Comparison of ENCODE assay signal across 27 cellular contexts in the genomic region with DNA sequence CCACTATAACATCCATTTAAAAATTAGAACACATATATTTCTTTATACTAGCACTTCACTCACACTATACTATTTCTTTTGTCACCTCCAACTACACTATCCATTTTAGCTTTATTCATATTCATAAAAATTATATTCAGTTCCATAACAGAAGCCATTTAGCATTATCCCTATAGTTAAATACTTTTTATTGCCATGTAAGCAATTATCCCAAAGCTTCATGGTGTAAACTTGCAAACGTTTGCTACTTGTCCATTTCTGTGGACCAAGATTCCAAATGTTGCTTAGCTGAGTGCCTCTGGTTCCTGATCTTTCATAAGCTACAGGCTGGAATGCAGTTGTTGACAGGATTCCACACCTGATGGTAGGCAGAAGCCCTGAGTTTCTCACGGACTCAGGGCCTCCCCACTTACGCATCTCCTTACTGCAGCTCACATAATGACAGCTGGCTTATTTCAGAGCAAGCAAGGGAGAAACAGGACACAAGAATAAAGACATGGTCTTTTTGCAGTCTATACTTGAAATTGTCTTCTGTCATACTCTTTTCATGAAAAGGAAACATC.
"Had no signal": no experiment of that assay in that cellular context is flagged by ENCODE, and none has a peak within 500 bp of the region (broad histone marks: within the 10 kb centered on the region; RNA-seq: fewer than 3 reads in every experiment).

No MANE protein-coding gene starts in this region.

- DNase-seq: hippocampal formation; kidney glomerular epithelial cell; left cardiac atrium; left lung; mesendoderm; naive B cell; natural killer cell; nephron progenitor cell; ovary; stimulated activated CD4-positive, alpha-beta T cell treated with anti-CD3 and anti-CD28 coated beads, Interleukin-12 subunit alpha, Interleukin-12 subunit beta, amount 100 ng/mL, for 4 hours; stimulated activated CD4-positive, alpha-beta T cell treated with anti-CD3 and anti-CD28 coated beads, Interleukin-15, amount 100 ng/mL, for 24 hours; stimulated activated CD4-positive, alpha-beta T cell treated with anti-CD3 and anti-CD28 coated beads, Interleukin-2, amount 100 ng/mL, for 24 hours; stimulated activated CD4-positive, alpha-beta T cell treated with anti-CD3 and anti-CD28 coated beads, Interleukin-4, amount 100 ng/mL, for 1 hour; stimulated activated naive B cell treated with anti-CD40 and anti-IgM and Interleukin-4, amounts not matched to agents 10 μg/mL and 1 μg/mL and 100 μg/mL, for 72 hours; stimulated activated naive CD8-positive, alpha-beta T cell treated with anti-CD3 and anti-CD28 coated beads, Interleukin-15, Interleukin-2, amounts not matched to agents 100 U/mL and 50 U/mL, for 24 hours; stomach; testis; thyroid gland; transverse colon; upper lobe of left lung had no signal

- H3K4me2 ChIP-seq: neural progenitor cell had no signal

- ATAC-seq: left cardiac atrium; left lung; natural killer cell; sciatic nerve; stimulated activated naive B cell treated with anti-CD40 and anti-IgM and Interleukin-4, amounts not matched to agents 10 μg/mL and 1 μg/mL and 100 μg/mL, for 72 hours; stimulated activated naive CD8-positive, alpha-beta T cell treated with anti-CD3 and anti-CD28 coated beads, Interleukin-15, Interleukin-2, amounts not matched to agents 100 U/mL and 50 U/mL, for 24 hours had no signal

- H3K4me3 ChIP-seq: left lung, lung, neural progenitor cell, ovary, right atrium auricular region, skin epidermis, stomach, testis, thyroid gland, transverse colon, upper lobe of left lung, vagina had no signal

- H3K4me1 ChIP-seq: left lung, neural progenitor cell, right atrium auricular region, stomach, testis, thyroid gland, transverse colon, upper lobe of left lung, vagina had no signal

- FAIRE-seq: keratinocyte had no signal

- H3K27ac ChIP-seq: left lung, neural progenitor cell, ovary, right atrium auricular region, skin epidermis, stomach, testis, thyroid gland, transverse colon, upper lobe of left lung, vagina had no signal

- H3K9me3 ChIP-seq: ovary, testis, thyroid gland, transverse colon, vagina had no signal
